In the genomic region with DNA sequence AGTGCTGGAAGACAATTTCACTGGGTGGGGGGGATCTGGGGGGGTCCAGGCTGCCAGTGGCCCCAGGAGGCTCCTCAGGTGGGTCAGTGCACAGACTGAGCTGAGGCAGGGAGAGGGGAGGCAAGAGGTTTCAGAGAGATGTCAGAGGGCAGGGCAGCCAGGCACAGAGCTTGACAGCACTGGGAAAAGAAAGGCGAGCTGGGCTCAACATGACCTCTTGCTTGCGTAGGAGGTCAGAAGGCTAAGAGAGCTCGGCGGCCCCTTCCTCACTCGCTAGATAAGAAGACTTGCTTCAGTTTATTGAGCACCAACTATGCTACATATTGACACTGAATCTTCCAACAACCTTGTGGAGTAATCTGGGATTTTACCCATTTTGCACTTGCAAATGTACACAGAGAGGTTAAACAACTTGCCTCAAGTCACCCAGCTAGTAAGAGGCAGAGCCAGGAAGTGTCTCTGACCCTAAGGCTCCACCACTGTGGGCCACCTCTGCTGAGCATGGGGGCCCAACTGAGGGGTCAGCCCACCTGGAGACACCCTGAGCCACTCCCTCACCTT, we compare ENCODE assay signal across 7 cellular contexts. TPM values are rescaled to one million over a fixed set of nuclear protein-coding genes. Genes with fewer than 3 reads are reported as not detected.
A peak's percentile ranks its signal among the peaks of the same experiment; 100 is the strongest.
DNase-seq lines count a peak whose midpoint lies in the region; ATAC-seq and TF ChIP-seq lines count a peak whose summit lies in the region.
"Had no signal": no experiment of that assay in that cellular context is flagged by ENCODE, and none has a peak within 500 bp of the region (broad histone marks: within the 10 kb centered on the region; RNA-seq: fewer than 3 reads in every experiment).

No MANE protein-coding gene starts in this region.

- peaks cover 10% of the 10 kb centered on the region for H3K36me3 Mint-ChIP-seq in activated naive CD8-positive, alpha-beta T cell treated with anti-CD3 and anti-CD28 coated beads, Interleukin-2, amount 50 U/mL, for 24 hours (ENCODE audit: low read depth)
- H3K36me3 Mint-ChIP-seq in neural progenitor cell: peaks cover 15% of the 10 kb centered on the region

- H4K20me1 ChIP-seq in HCT116 (ENCODE audit: insufficient read depth) (peaks cover 11% of the 10 kb centered on the region; the same call in 1 of the 2 replicates), neural progenitor cell (ENCODE audit: low read depth) (peaks cover 62% of the 10 kb centered on the region)

- no peaks in the 10 kb centered on the region for H3K9me3 Mint-ChIP-seq in activated naive CD8-positive, alpha-beta T cell treated with anti-CD3 and anti-CD28 coated beads, Interleukin-2, amount 50 U/mL, for 24 hours
- no peaks in the 10 kb centered on the region for H3K9me3 Mint-ChIP-seq in neural progenitor cell

- no TSS peak for BruUV-seq in HCT116 (replicated peaks; lab: Mats Ljungman, UMichigan)

- RAD21 ChIA-PET in HCT116 (lab: Charles Lee; ENCODE audit: low non-redundant PET in 1 of 2, low total read pairs in 2 of 2, uncharacterized antibody in 2 of 2, unreplicated experiment in 2 of 2): interaction anchor here in 1 of 2 experiments (0.6 kb wide), 1 partner anchor 17 kb away, joined by 3 read pairs; no protein-coding TSS in a partner anchor

- POLR2A ChIA-PET in HCT116 (lab: Charles Lee): interaction anchor here (1.3 to 6.4 kb wide), 3 partner anchors 15 to 46 kb away, joined by 3 to 54 read pairs (median 7); no protein-coding TSS in a partner anchor

- H3K4me1 ChIP-seq in HCT116 (ENCODE audit: control insufficient read depth in 1 of 2, insufficient read depth in 2 of 2, low read length in 2 of 2) (peaks cover 35 to 69% of the 10 kb centered on the region in 2 experiments), neural progenitor cell (peaks cover 32% of the 10 kb centered on the region)

- H3K4me2 ChIP-seq in HCT116 (ENCODE audit: low read length): peak overlapping the region; percentile 99
- H3K4me2 ChIP-seq in neural progenitor cell: no peak overlapping the region

- TF ChIP-seq RAD21 in HCT116 (IDR thresholded peaks at IDR 0.05; ENCODE audit: low read depth): no peak

- H3K4me3 ChIP-seq in HCT116 (replicated peaks in 1 of 2; ENCODE audit: low read depth in 1 of 2, low read length in 2 of 2) (peak overlapping the region; percentile 88 to 89), neural progenitor cell (no peak overlapping the region)

- peaks cover 7% of the 10 kb centered on the region for H3K27me3 Mint-ChIP-seq in activated naive CD8-positive, alpha-beta T cell treated with anti-CD3 and anti-CD28 coated beads, Interleukin-2, amount 50 U/mL, for 24 hours
- H3K27me3 Mint-ChIP-seq in neural progenitor cell (ENCODE audit: insufficient read depth, low read depth): peaks cover 18% of the 10 kb centered on the region

- H3K27me3 ChIP-seq in HCT116 (ENCODE audit: insufficient read depth, low read length) (no peaks in the 10 kb centered on the region), neural progenitor cell (peaks cover 12% of the 10 kb centered on the region)

- peaks cover 49% of the 10 kb centered on the region for H3F3A ChIP-seq in neural progenitor cell (ENCODE audit: low read depth)

- H3K27ac ChIP-seq in HCT116 (ENCODE audit: low read depth, low read length) (peak overlapping the region; percentile 96), neural progenitor cell (no peak overlapping the region)

- ATAC-seq in HCT116 (no peak), GM21576 (IDR thresholded peaks at IDR 0.05; ENCODE audit: unreplicated experiment) (no peak), GM19328 (IDR thresholded peaks at IDR 0.05; ENCODE audit: unreplicated experiment) (no peak)
- ATAC-seq in activated naive CD8-positive, alpha-beta T cell treated with anti-CD3 and anti-CD28 coated beads, Interleukin-2, amount 50 U/mL, for 24 hours: no peak

- intact Hi-C loops in HCT116 (cut with micrococcal nuclease): no loop called here

- CTCF ChIA-PET in HCT116 (lab: Charles Lee): interaction anchor here (1.2 to 4.1 kb wide), 5 partner anchors 18 to 184 kb away, joined by 3 to 28 read pairs (median 4); no protein-coding TSS in a partner anchor

- H3K9me3 ChIP-seq in HCT116 (ENCODE audit: control insufficient read depth in 1 of 2, insufficient read depth in 1 of 2, low read depth in 1 of 2, low read length in 2 of 2): no peaks in the 10 kb centered on the region
- no peaks in the 10 kb centered on the region for H3K9me3 ChIP-seq in neural progenitor cell (ENCODE audit: low read depth)

- no peak for TF ChIP-seq POLR2A in HCT116 (IDR thresholded peaks at IDR 0.05; ENCODE audit: borderline replicate concordance, extremely low read depth, insufficient read depth, insufficient read length)

- peaks cover 5 to 29% of the 10 kb centered on the region in 2 experiments; a peak in 3 of 4 replicates for H3K36me3 ChIP-seq in HCT116 (ENCODE audit: control insufficient read depth in 1 of 2, insufficient read depth in 2 of 2, low read length in 2 of 2)
- H3K36me3 ChIP-seq in neural progenitor cell: no peaks in the 10 kb centered on the region

- H2AFZ ChIP-seq in HCT116 (ENCODE audit: low read depth, low read length, poor library complexity, severe bottlenecking): no peak overlapping the region
- no peak overlapping the region for H2AFZ ChIP-seq in neural progenitor cell (replicated peaks)

- H3K9me2 ChIP-seq in HCT116 (ENCODE audit: insufficient read depth): no peaks in the 10 kb centered on the region

- H3K27ac Mint-ChIP-seq in activated naive CD8-positive, alpha-beta T cell treated with anti-CD3 and anti-CD28 coated beads, Interleukin-2, amount 50 U/mL, for 24 hours: peak overlapping the region; percentile 82
- peak overlapping the region; percentile 81 for H3K27ac Mint-ChIP-seq in neural progenitor cell

- peak overlapping the region; percentile 94 for H3K9ac ChIP-seq in HCT116 (ENCODE audit: low read length)
- H3K9ac ChIP-seq in neural progenitor cell: no peak overlapping the region

- peaks cover 41% of the 10 kb centered on the region for H3K4me1 Mint-ChIP-seq in activated naive CD8-positive, alpha-beta T cell treated with anti-CD3 and anti-CD28 coated beads, Interleukin-2, amount 50 U/mL, for 24 hours
- H3K4me1 Mint-ChIP-seq in neural progenitor cell: peaks cover 47% of the 10 kb centered on the region

- H3K79me2 ChIP-seq in HCT116 (ENCODE audit: insufficient read depth, low read length) (peaks cover 67% of the 10 kb centered on the region), neural progenitor cell (ENCODE audit: low read depth) (peaks cover 31% of the 10 kb centered on the region)

- no peak for TF ChIP-seq CTCF in HCT116 (IDR thresholded peaks at IDR 0.05 in 2 of 3, conservative IDR thresholded peaks at IDR 0.05 in 1 of 3; ENCODE audit: borderline replicate concordance in 1 of 3, insufficient read depth in 1 of 3, low read depth in 2 of 3, low read length in 2 of 3)
- TF ChIP-seq CTCF in neural progenitor cell (IDR thresholded peaks at IDR 0.05): no peak

- peak overlapping the region; percentile 34 for H3K4me3 Mint-ChIP-seq in activated naive CD8-positive, alpha-beta T cell treated with anti-CD3 and anti-CD28 coated beads, Interleukin-2, amount 50 U/mL, for 24 hours
- peak overlapping the region; percentile 33 for H3K4me3 Mint-ChIP-seq in neural progenitor cell

- DNase-seq in HCT116 (ENCODE audit: low read depth, low spot score) (no peak), neural progenitor cell (ENCODE audit: low spot score) (no peak), DMS79 (lab: John Stamatoyannopoulos, UW) (no peak)
- no peak for DNase-seq in activated naive CD8-positive, alpha-beta T cell treated with anti-CD3 and anti-CD28 coated beads, Interleukin-2, amount 50 U/mL, for 24 hours
- DNase-seq: NCI-H2227 treated with DMSO at 0.1 percent for 48 hours had no signal

TF ChIP-seq in HCT116, 20 proteins besides CTCF, POLR2A, EP300 and RAD21:
- TF ChIP-seq ZFX (IDR thresholded peaks at IDR 0.05): no peak
- TF ChIP-seq, protein P1, sequence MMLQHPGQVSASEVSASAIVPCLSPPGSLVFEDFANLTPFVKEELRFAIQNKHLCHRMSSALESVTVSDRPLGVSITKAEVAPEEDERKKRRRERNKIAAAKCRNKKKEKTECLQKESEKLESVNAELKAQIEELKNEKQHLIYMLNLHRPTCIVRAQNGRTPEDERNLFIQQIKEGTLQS (IDR thresholded peaks at IDR 0.05): no peak
- no peak for TF ChIP-seq YY1 (IDR thresholded peaks at IDR 0.05; ENCODE audit: extremely low read depth, insufficient replicate concordance, low read depth, low read length)
- no peak for TF ChIP-seq MAX (IDR thresholded peaks at IDR 0.05)
- no peak for TF ChIP-seq EZH2 (IDR thresholded peaks at IDR 0.05)

RNA-seq across cellular contexts. Expression of gene PDLIM7, which starts 3.5 kb away (rescaled TPM):
- 153 TPM for total RNA-seq in HCT116 (2021; ENCODE audit: unreplicated experiment)
- polyA plus RNA-seq in HCT116 (2012): 152 and 163 TPM in 2 replicates
- 38.7 and 208 TPM in 2 replicates for total RNA-seq in neural progenitor cell (ENCODE audit: low replicate concordance)

RNA-seq across cellular contexts. Expression of gene DOK3, which starts 15.8 kb away (rescaled TPM):
- total RNA-seq in HCT116 (2021; ENCODE audit: unreplicated experiment) (8.0 TPM), neural progenitor cell (ENCODE audit: low replicate concordance) (0.54 and 0.93 TPM in 2 replicates)
- polyA plus RNA-seq in HCT116 (2012): 3.3 and 3.7 TPM in 2 replicates

RNA-seq across cellular contexts. Expression of gene DBN1, which starts 20.4 kb away (rescaled TPM):
- total RNA-seq in HCT116 (2021; ENCODE audit: unreplicated experiment): 144 TPM
- 110 and 117 TPM in 2 replicates for polyA plus RNA-seq in HCT116 (2012)
- total RNA-seq in neural progenitor cell (ENCODE audit: low replicate concordance): 113 and 338 TPM in 2 replicates

RNA-seq across cellular contexts. Expression of gene DDX41, which starts 22.9 kb away (rescaled TPM):
- 141 TPM for total RNA-seq in HCT116 (2021; ENCODE audit: unreplicated experiment)
- polyA plus RNA-seq in HCT116 (2012): 267 and 489 TPM in 2 replicates
- 60.7 and 118 TPM in 2 replicates for total RNA-seq in neural progenitor cell (ENCODE audit: low replicate concordance)

RNA-seq across cellular contexts. Expression of gene PRR7, which starts 47.3 kb away (rescaled TPM):
- total RNA-seq in HCT116 (2021; ENCODE audit: unreplicated experiment) (39.9 TPM), neural progenitor cell (ENCODE audit: low replicate concordance) (4.5 and 31.7 TPM in 2 replicates)
- 28.9 and 29.4 TPM in 2 replicates for polyA plus RNA-seq in HCT116 (2012)
